Comparison of ENCODE assay signal across 6 cellular contexts in genomic region chr2:206540757-206541156, GRCh38.
"Had no signal": no experiment of that assay in that cellular context is flagged by ENCODE, and none has a peak within 500 bp of the region (broad histone marks: within the 10 kb centered on the region; RNA-seq: fewer than 3 reads in every experiment).

No MANE protein-coding gene starts in this region.

- DNase-seq: IMR-90, KBM-7, KG1 had no signal

- ATAC-seq: HepG2, K562 had no signal

- H3K4me1 Mint-ChIP-seq: IgD-negative memory B cell had no signal

- H3K9me3 Mint-ChIP-seq: IgD-negative memory B cell had no signal

- H3K4me3 Mint-ChIP-seq: IgD-negative memory B cell had no signal

- H3K27ac Mint-ChIP-seq: IgD-negative memory B cell had no signal

- H3K36me3 Mint-ChIP-seq: IgD-negative memory B cell had no signal
